7 cellular contexts compared by ENCODE assay signal in the genomic region with DNA sequence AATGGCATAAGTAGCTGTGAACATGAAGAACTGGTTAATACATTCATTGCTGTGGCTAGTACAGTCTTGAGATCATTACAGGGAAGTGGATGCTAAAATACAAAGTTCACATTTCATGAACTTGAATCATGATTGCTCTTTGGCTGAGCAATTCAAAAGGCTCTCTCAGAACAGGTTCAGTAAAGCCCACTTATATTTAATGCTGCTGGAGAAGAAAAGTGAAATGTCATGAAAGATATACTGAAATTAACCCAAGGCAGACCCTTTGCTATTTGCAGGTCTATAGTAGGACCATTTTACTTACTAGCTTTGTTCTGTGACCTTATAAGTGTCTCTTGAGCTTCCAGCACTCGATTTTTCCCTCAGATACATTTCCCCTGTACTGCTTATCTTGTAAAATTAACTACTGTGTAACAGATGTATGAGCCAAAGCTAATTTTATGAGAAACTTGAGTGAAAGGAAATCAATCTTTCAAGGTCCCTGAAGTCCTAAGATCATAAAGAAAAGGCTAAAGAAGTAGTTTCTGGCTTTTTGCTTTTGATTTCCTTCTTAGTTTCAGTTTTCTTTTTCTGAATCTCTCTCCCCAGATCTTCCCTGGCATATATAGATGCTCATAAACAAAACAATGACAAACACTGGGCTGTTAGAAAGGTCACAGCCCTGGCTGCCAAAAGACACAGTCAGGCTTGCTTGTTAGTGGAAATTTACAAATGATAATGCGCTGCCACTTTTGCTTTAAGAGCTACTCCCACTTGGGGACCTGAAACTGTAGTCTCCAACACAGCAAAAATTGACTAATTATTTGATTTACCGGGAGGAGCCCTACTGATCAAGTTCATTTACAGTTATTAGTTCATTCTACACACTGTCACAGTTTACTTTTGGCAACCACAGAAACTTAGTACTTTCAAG.
DNase-seq lines count a peak whose midpoint lies in the region; ATAC-seq and TF ChIP-seq lines count a peak whose summit lies in the region.

No MANE protein-coding gene starts in this region.

- TF ChIP-seq CTCF in HFFc6 (IDR thresholded peaks at IDR 0.05) (no peak), vagina (IDR thresholded peaks at IDR 0.05) (no peak), glutamatergic neuron (IDR thresholded peaks at IDR 0.05; ENCODE audit: partially characterized antibody, unreplicated experiment) (no peak)

- H3K27me3 ChIP-seq in effector memory CD4-positive, alpha-beta T cell (replicated peaks; ENCODE audit: control insufficient read depth, insufficient read depth, low read length, poor library complexity, severe bottlenecking): no peaks in the 10 kb centered on the region
- no peaks in the 10 kb centered on the region for H3K27me3 ChIP-seq in vagina

- DNase-seq in HFFc6 (peak; percentile 47), RPMI7951 (ENCODE audit: low read depth) (peak; percentile 64), mucosa of gallbladder (ENCODE audit: low spot score) (peak; percentile 33), vagina (ENCODE audit: extremely low spot score in 2 of 2) (no peak), glutamatergic neuron (no peak)
- no peak for DNase-seq in effector memory CD4-positive, alpha-beta T cell

- peak; percentile 83 for ATAC-seq in GM18511 (IDR thresholded peaks at IDR 0.05; ENCODE audit: unreplicated experiment)

- intact Hi-C loops in vagina (cut with DNase I): no loop called here

- peak overlapping the region; percentile 17 for H3K4me3 ChIP-seq in effector memory CD4-positive, alpha-beta T cell (ENCODE audit: insufficient read depth, low read depth, low read length, poor library complexity, severe bottlenecking)
- peak overlapping the region; percentile 10 to 31 for H3K4me3 ChIP-seq in vagina

- H3K9me3 ChIP-seq in effector memory CD4-positive, alpha-beta T cell (ENCODE audit: control insufficient read depth, low read length): peaks cover 8% of the 10 kb centered on the region
- H3K9me3 ChIP-seq in vagina: no peaks in the 10 kb centered on the region

- H3K9me3 Mint-ChIP-seq in HFFc6 (peaks cover 14% of the 10 kb centered on the region), glutamatergic neuron (ENCODE audit: unreplicated experiment) (peaks cover 5% of the 10 kb centered on the region)

- H3K27ac ChIP-seq in effector memory CD4-positive, alpha-beta T cell (ENCODE audit: insufficient read depth, low read length, poor library complexity, severe bottlenecking): no peak overlapping the region
- peak overlapping the region; percentile 84 for H3K27ac ChIP-seq in vagina

- peak overlapping the region; percentile 78 for H3K27ac Mint-ChIP-seq in HFFc6
- H3K27ac Mint-ChIP-seq in glutamatergic neuron (ENCODE audit: unreplicated experiment): no peak overlapping the region

- peaks cover 22% of the 10 kb centered on the region for H3K4me1 Mint-ChIP-seq in HFFc6 (ENCODE audit: low read depth)
- peaks cover 2% of the 10 kb centered on the region for H3K4me1 Mint-ChIP-seq in glutamatergic neuron (ENCODE audit: low read depth, unreplicated experiment)

- H3K27me3 Mint-ChIP-seq in HFFc6 (ENCODE audit: insufficient read depth): peaks cover 3% of the 10 kb centered on the region; the same call in 1 of the 2 replicates
- H3K27me3 Mint-ChIP-seq in glutamatergic neuron (ENCODE audit: unreplicated experiment): no peaks in the 10 kb centered on the region

- H3K4me1 ChIP-seq in effector memory CD4-positive, alpha-beta T cell (ENCODE audit: control insufficient read depth, insufficient read depth, low read length, poor library complexity, severe bottlenecking): no peaks in the 10 kb centered on the region
- H3K4me1 ChIP-seq in vagina: peaks cover 11% of the 10 kb centered on the region

- peak overlapping the region; percentile 80 for H3K4me3 Mint-ChIP-seq in HFFc6
- no peak overlapping the region for H3K4me3 Mint-ChIP-seq in glutamatergic neuron (ENCODE audit: unreplicated experiment)

- TF ChIP-seq POLR2A in vagina (IDR thresholded peaks at IDR 0.05): no peak

- H3K36me3 Mint-ChIP-seq in HFFc6 (ENCODE audit: low read depth) (peaks cover 16% of the 10 kb centered on the region; the same call in 1 of the 2 replicates), glutamatergic neuron (ENCODE audit: unreplicated experiment) (peaks cover 9% of the 10 kb centered on the region)

- no peaks in the 10 kb centered on the region for H3K36me3 ChIP-seq in effector memory CD4-positive, alpha-beta T cell (ENCODE audit: control insufficient read depth, insufficient read depth, low read length)
- no peaks in the 10 kb centered on the region for H3K36me3 ChIP-seq in vagina

Comparison
In these comparisons a context has a peak if more than half of its experiments do, and no peak if none do; other contexts are left out.
1. DNase-seq: peak in HFFc6 (single experiment), RPMI7951 (single experiment) and mucosa of gallbladder (single experiment); none in effector memory CD4-positive, alpha-beta T cell (0 of 3), vagina (0 of 2) and glutamatergic neuron (single experiment).